In genomic region chr3:159273608-159274007, GRCh38 we compare ENCODE assay signal across 9 cellular contexts.
DNase-seq lines count a peak whose midpoint lies in the region; ATAC-seq, FAIRE-seq and TF ChIP-seq lines count a peak whose summit lies in the region.
"Had no signal": no experiment of that assay in that cellular context is flagged by ENCODE, and none has a peak within 500 bp of the region (broad histone marks: within the 10 kb centered on the region; RNA-seq: fewer than 3 reads in every experiment).

No MANE protein-coding gene starts in this region.

- no peaks in the 10 kb centered on the region for H3K27me3 ChIP-seq in Karpas-422 (ENCODE audit: low read length)
- H3K27me3 ChIP-seq in GM12878 (replicated peaks in 1 of 2; ENCODE audit: control insufficient read depth in 2 of 2, insufficient read depth in 2 of 2, low read length in 1 of 2): no peaks in the 10 kb centered on the region
- no peaks in the 10 kb centered on the region for H3K27me3 ChIP-seq in liver (ENCODE audit: control insufficient read depth in 4 of 4, insufficient read depth in 4 of 4, low read length in 3 of 4)

- no peaks in the 10 kb centered on the region for H3K9me2 ChIP-seq in Karpas-422 (replicated peaks; ENCODE audit: insufficient read depth, low read length)

- peak; percentile 10 for DNase-seq in ELF-1 (ENCODE audit: low read depth, low spot score)
- DNase-seq in Karpas-422: peak; percentile 67
- DNase-seq in GM12878 (ENCODE audit: low read depth, low spot score): no peak
- DNase-seq in activated T-helper 2 cell treated with anti-CD3 and anti-CD28 coated beads, Interferon-gamma antibody, Interleukin-2, Interleukin-4, amounts not matched to agents 10 μg/mL and 5 μg/mL and 100 μg/mL, durations not matched to agents 14 hours and 24 hours and 36 hours (ENCODE audit: low spot score): no peak
- DNase-seq in T1000 (lab: John Stamatoyannopoulos, UW): no peak

- TF ChIP-seq EP300 in GM12878 (IDR thresholded peaks at IDR 0.05; ENCODE audit: borderline replicate concordance in 1 of 2, control insufficient read depth in 1 of 2, low read depth in 2 of 2, low read length in 2 of 2): no peak

- H3K9ac ChIP-seq in Karpas-422 (ENCODE audit: low read length) (no peak overlapping the region), GM12878 (ENCODE audit: control insufficient read depth, insufficient read depth, low read length) (no peak overlapping the region), liver (ENCODE audit: low read depth in 1 of 2, low read length in 2 of 2) (no peak overlapping the region)

- BruUV-seq in GM12878 (replicated peaks; lab: Mats Ljungman, UMichigan): no TSS peak

- RAD21 ChIA-PET in GM12878 (lab: Charles Lee; ENCODE audit: unreplicated experiment): no interaction called here

- TF ChIP-seq RAD21 in GM12878 (IDR thresholded peaks at IDR 0.05; ENCODE audit: insufficient read depth, low read depth, low read length): no peak
- TF ChIP-seq RAD21 in liver (IDR thresholded peaks at IDR 0.05): no peak

- H3K79me2 ChIP-seq in Karpas-422 (ENCODE audit: low read length) (no peaks in the 10 kb centered on the region), GM12878 (ENCODE audit: control insufficient read depth, insufficient read depth, low read length) (no peaks in the 10 kb centered on the region)

- CTCF ChIA-PET in GM12878 (lab: Yijun Ruan, JAX): interaction anchor here (1.9 kb wide), 1 partner anchor 13 kb away, joined by 10 read pairs; no protein-coding TSS in a partner anchor

- TF ChIP-seq POLR2A in GM12878 (IDR thresholded peaks at IDR 0.05; ENCODE audit: low read depth, low read length): no peak

- H2AFZ ChIP-seq in Karpas-422 (ENCODE audit: low read length) (no peak overlapping the region), GM12878 (ENCODE audit: control insufficient read depth, low read depth, low read length) (no peak overlapping the region)

- no peaks in the 10 kb centered on the region for H3K9me3 Mint-ChIP-seq in activated T-helper 2 cell treated with anti-CD3 and anti-CD28 coated beads, Interferon-gamma antibody, Interleukin-2, Interleukin-4, amounts not matched to agents 10 μg/mL and 5 μg/mL and 100 μg/mL, durations not matched to agents 14 hours and 24 hours and 36 hours
- H3K9me3 Mint-ChIP-seq: IgD-negative memory B cell had no signal

- H3K27ac Mint-ChIP-seq in activated T-helper 2 cell treated with anti-CD3 and anti-CD28 coated beads, Interferon-gamma antibody, Interleukin-2, Interleukin-4, amounts not matched to agents 10 μg/mL and 5 μg/mL and 100 μg/mL, durations not matched to agents 14 hours and 24 hours and 36 hours: no peak overlapping the region
- H3K27ac Mint-ChIP-seq: IgD-negative memory B cell had no signal

- H4K20me1 ChIP-seq in Karpas-422 (ENCODE audit: insufficient read depth, low read depth, low read length) (no peaks in the 10 kb centered on the region), GM12878 (ENCODE audit: control insufficient read depth, insufficient read depth) (no peaks in the 10 kb centered on the region)

- no peak overlapping the region for H3K4me3 Mint-ChIP-seq in activated T-helper 2 cell treated with anti-CD3 and anti-CD28 coated beads, Interferon-gamma antibody, Interleukin-2, Interleukin-4, amounts not matched to agents 10 μg/mL and 5 μg/mL and 100 μg/mL, durations not matched to agents 14 hours and 24 hours and 36 hours (ENCODE audit: low read depth)
- H3K4me3 Mint-ChIP-seq: IgD-negative memory B cell had no signal

- 0 out of 3 replicates have a peak, but pooled peaks have one; percentile 31 for ATAC-seq in GM12878
- no peak for ATAC-seq in GM21423 (IDR thresholded peaks at IDR 0.05; ENCODE audit: unreplicated experiment)
- no peak for ATAC-seq in activated CD4-positive, CD25-positive, alpha-beta regulatory T cell treated with anti-CD3 and anti-CD28 coated beads, Interleukin-2, amount 50 U/mL, for 24 hours

- TF ChIP-seq CTCF in GM12878 (IDR thresholded peaks at IDR 0.05 in 2 of 3, conservative IDR thresholded peaks at IDR 0.05 in 1 of 3; ENCODE audit: control insufficient read depth in 2 of 3, extremely low read depth in 1 of 3, insufficient read depth in 1 of 3, low read depth in 3 of 3, low read length in 3 of 3) (no peak), liver (IDR thresholded peaks at IDR 0.05; ENCODE audit: low read depth, low read length, missing input control) (no peak)

- SMC1A ChIA-PET in GM12878 (lab: Charles Lee; ENCODE audit: uncharacterized antibody, unreplicated experiment): no interaction called here

- no peaks in the 10 kb centered on the region for H3K4me1 ChIP-seq in Karpas-422 (ENCODE audit: low read length)
- no peaks in the 10 kb centered on the region for H3K4me1 ChIP-seq in GM12878 (ENCODE audit: control insufficient read depth, insufficient read depth, low read length)
- H3K4me1 ChIP-seq in liver (ENCODE audit: control insufficient read depth in 4 of 4, insufficient read depth in 4 of 4, low read length in 3 of 4): no peaks in the 10 kb centered on the region

- H3K9me3 ChIP-seq in Karpas-422 (ENCODE audit: low read length): no peaks in the 10 kb centered on the region
- H3K9me3 ChIP-seq in GM12878 (replicated peaks; ENCODE audit: control insufficient read depth, insufficient read depth, low read length): no peaks in the 10 kb centered on the region
- H3K9me3 ChIP-seq in liver (ENCODE audit: control insufficient read depth in 4 of 4, low read length in 3 of 4): no peaks in the 10 kb centered on the region

- in situ Hi-C loops in GM12878 (cut with MboI): loop anchor here (5.0 kb wide), 1 partner anchor 534 kb away; no protein-coding TSS in a partner anchor

- POLR2A ChIA-PET in GM12878 (lab: Charles Lee): no interaction called here

- H3K27ac ChIP-seq in Karpas-422 (ENCODE audit: low read length) (no peak overlapping the region), GM12878 (ENCODE audit: control insufficient read depth, insufficient read depth) (no peak overlapping the region), liver (ENCODE audit: low read depth in 1 of 2, low read length in 2 of 2) (no peak overlapping the region)

- H3K4me1 Mint-ChIP-seq in activated T-helper 2 cell treated with anti-CD3 and anti-CD28 coated beads, Interferon-gamma antibody, Interleukin-2, Interleukin-4, amounts not matched to agents 10 μg/mL and 5 μg/mL and 100 μg/mL, durations not matched to agents 14 hours and 24 hours and 36 hours (ENCODE audit: low read depth): no peaks in the 10 kb centered on the region
- H3K4me1 Mint-ChIP-seq: IgD-negative memory B cell had no signal

- no peaks in the 10 kb centered on the region for H3K36me3 Mint-ChIP-seq in activated T-helper 2 cell treated with anti-CD3 and anti-CD28 coated beads, Interferon-gamma antibody, Interleukin-2, Interleukin-4, amounts not matched to agents 10 μg/mL and 5 μg/mL and 100 μg/mL, durations not matched to agents 14 hours and 24 hours and 36 hours (ENCODE audit: low read depth)
- H3K36me3 Mint-ChIP-seq: IgD-negative memory B cell had no signal

- WGBS in GM12878 (ENCODE audit: insufficient coverage, insufficient replicate concordance, low lambda C conversion rate, missing lambda C conversion rate): 21% methylated on average over 6 of the region's 6 CpGs
- WGBS in liver: 6% methylated on average over 6 of the region's 6 CpGs

- H3K36me3 ChIP-seq in Karpas-422 (ENCODE audit: insufficient read depth, low read length) (no peaks in the 10 kb centered on the region), GM12878 (ENCODE audit: control insufficient read depth in 2 of 2, insufficient read depth in 2 of 2, low read length in 1 of 2) (no peaks in the 10 kb centered on the region), liver (ENCODE audit: control insufficient read depth in 4 of 4, insufficient read depth in 3 of 4, low read depth in 1 of 4, low read length in 3 of 4) (no peaks in the 10 kb centered on the region)

- no peaks in the 10 kb centered on the region for H3K27me3 Mint-ChIP-seq in activated T-helper 2 cell treated with anti-CD3 and anti-CD28 coated beads, Interferon-gamma antibody, Interleukin-2, Interleukin-4, amounts not matched to agents 10 μg/mL and 5 μg/mL and 100 μg/mL, durations not matched to agents 14 hours and 24 hours and 36 hours (ENCODE audit: low read depth)
- H3K27me3 Mint-ChIP-seq: IgD-negative memory B cell had no signal

- H3K4me2 ChIP-seq in Karpas-422 (ENCODE audit: low read depth, low read length, poor library complexity, severe bottlenecking): no peak overlapping the region
- H3K4me2 ChIP-seq in GM12878 (ENCODE audit: control insufficient read depth, insufficient read depth): no peak overlapping the region

- no peak for FAIRE-seq in GM12878 (lab: Jason Lieb, UNC)

- H3K4me3 ChIP-seq in Karpas-422 (ENCODE audit: low read length): no peak overlapping the region
- no peak overlapping the region for H3K4me3 ChIP-seq in GM12878
- H3K4me3 ChIP-seq in liver (ENCODE audit: low read depth in 1 of 3, low read length in 3 of 3): no peak overlapping the region

- intact Hi-C loops in GM12878 (cut with micrococcal nuclease; ENCODE audit: unreplicated experiment): no loop called here
- intact Hi-C loops in activated T-helper 2 cell treated with anti-CD3 and anti-CD28 coated beads, Interferon-gamma antibody, Interleukin-2, Interleukin-4, amounts not matched to agents 10 μg/mL and 5 μg/mL and 100 μg/mL, durations not matched to agents 14 hours and 24 hours and 36 hours (cut with micrococcal nuclease): no loop called here

TF ChIP-seq in GM12878, 131 proteins besides CTCF, POLR2A, EP300 and RAD21 (continues in another document):
- no peak for TF ChIP-seq ZZZ3 (IDR thresholded peaks at IDR 0.05; ENCODE audit: control insufficient read depth, insufficient read length, low read depth)

TF ChIP-seq in liver, 16 proteins besides CTCF, POLR2A, EP300 and RAD21 (continues in another document):
- TF ChIP-seq RXRA (IDR thresholded peaks at IDR 0.05) (no peak), HNF4A (conservative IDR thresholded peaks at IDR 0.05) (no peak), FOXA1 (IDR thresholded peaks at IDR 0.05) (no peak), GABPA (IDR thresholded peaks at IDR 0.05 in 1 of 2, conservative IDR thresholded peaks at IDR 0.05 in 1 of 2) (no peak), TAF1 (conservative IDR thresholded peaks at IDR 0.05) (no peak)
- TF ChIP-seq, protein P1, sequence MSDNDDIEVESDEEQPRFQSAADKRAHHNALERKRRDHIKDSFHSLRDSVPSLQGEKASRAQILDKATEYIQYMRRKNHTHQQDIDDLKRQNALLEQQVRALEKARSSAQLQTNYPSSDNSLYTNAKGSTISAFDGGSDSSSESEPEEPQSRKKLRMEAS (IDR thresholded peaks at IDR 0.05): no peak

Comparison
In these comparisons a context has a peak if more than half of its experiments do, and no peak if none do; other contexts are left out.
1. DNase-seq: peak in ELF-1 (single experiment) and Karpas-422 (single experiment); none in GM12878 (single experiment), activated T-helper 2 cell treated with anti-CD3 and anti-CD28 coated beads, Interferon-gamma antibody, Interleukin-2, Interleukin-4, amounts not matched to agents 10 μg/mL and 5 μg/mL and 100 μg/mL, durations not matched to agents 14 hours and 24 hours and 36 hours (single experiment) and T1000 (single experiment).